15 cellular contexts compared by ENCODE assay signal in genomic region chr1:56377407-56377806, GRCh38.
DNase-seq lines count a peak whose midpoint lies in the region; ATAC-seq and TF ChIP-seq lines count a peak whose summit lies in the region.
"Had no signal": no experiment of that assay in that cellular context is flagged by ENCODE, and none has a peak within 500 bp of the region (broad histone marks: within the 10 kb centered on the region; RNA-seq: fewer than 3 reads in every experiment).

No MANE protein-coding gene starts in this region.

- H3K9me3 ChIP-seq in right atrium auricular region (no peaks in the 10 kb centered on the region), sigmoid colon (no peaks in the 10 kb centered on the region), vagina (no peaks in the 10 kb centered on the region)
- H3K9me3 ChIP-seq: Caco-2 had no signal

- no peak overlapping the region for H3K4me3 ChIP-seq in right atrium auricular region
- no peak overlapping the region for H3K4me3 ChIP-seq in fibroblast of the aortic adventitia (ENCODE audit: low read depth, low read length)
- H3K4me3 ChIP-seq in sigmoid colon, result no peak overlapping the region
- H3K4me3 ChIP-seq in vagina, result no peak overlapping the region

- DNase-seq in right atrium auricular region (ENCODE audit: low spot score), result no peak
- no peak for DNase-seq in left ventricle myocardium superior
- DNase-seq in fibroblast of the aortic adventitia (ENCODE audit: low read depth), result peak; percentile 64
- no peak for DNase-seq in sigmoid colon
- DNase-seq in vagina (ENCODE audit: extremely low spot score in 2 of 2), result no peak
- DNase-seq: AML-193, Caco-2, NCI-H146, NCI-H2081 treated with DMSO at 0.1 percent for 48 hours, NCI-H2227 treated with DMSO at 0.1 percent for 48 hours, NCI-H524 treated with DMSO at 0.1 percent for 48 hours, OCI-M1 had no signal

- H3K36me3 ChIP-seq in right atrium auricular region, result no peaks in the 10 kb centered on the region
- H3K36me3 ChIP-seq in sigmoid colon, result no peaks in the 10 kb centered on the region
- no peaks in the 10 kb centered on the region for H3K36me3 ChIP-seq in vagina

- no peak for TF ChIP-seq EP300 in sigmoid colon (IDR thresholded peaks at IDR 0.05)

- H3K27me3 ChIP-seq in right atrium auricular region, result no peaks in the 10 kb centered on the region
- no peaks in the 10 kb centered on the region for H3K27me3 ChIP-seq in sigmoid colon
- no peaks in the 10 kb centered on the region for H3K27me3 ChIP-seq in vagina

- H3K27ac ChIP-seq in right atrium auricular region, result peak overlapping the region; percentile 42 to 63
- H3K27ac ChIP-seq in sigmoid colon, result peak overlapping the region; percentile 41 to 78 (median 71)
- H3K27ac ChIP-seq in vagina, result peak overlapping the region; percentile 64

- WGBS in sigmoid colon, 2 donors, result 67 to 84% methylated on average over 2 of the region's 2 CpGs

- H3K4me1 ChIP-seq in right atrium auricular region (peaks cover 0 to 62% of the 10 kb centered on the region in 2 donors), sigmoid colon (peaks cover 0 to 82% (median 71%) of the 10 kb centered on the region in 4 donors), vagina (peaks cover 55% of the 10 kb centered on the region)

- TF ChIP-seq CTCF in right atrium auricular region (IDR thresholded peaks at IDR 0.05), result no peak
- no peak for TF ChIP-seq CTCF in fibroblast of the aortic adventitia (IDR thresholded peaks at IDR 0.05; ENCODE audit: insufficient read depth, low read length)
- TF ChIP-seq CTCF in sigmoid colon (IDR thresholded peaks at IDR 0.05), result no peak
- TF ChIP-seq CTCF in vagina (IDR thresholded peaks at IDR 0.05), result no peak

- TF ChIP-seq POLR2A in sigmoid colon (IDR thresholded peaks at IDR 0.05) (no peak), vagina (IDR thresholded peaks at IDR 0.05) (no peak)

- ATAC-seq in left ventricle myocardium superior (no peak), HG02870 (IDR thresholded peaks at IDR 0.05; ENCODE audit: unreplicated experiment) (no peak), GM18907 (IDR thresholded peaks at IDR 0.05; ENCODE audit: unreplicated experiment) (no peak), GM19035 (IDR thresholded peaks at IDR 0.05; ENCODE audit: unreplicated experiment) (no peak)

- intact Hi-C loops in left ventricle myocardium superior (cut with micrococcal nuclease), result no loop called here
- intact Hi-C loops in sigmoid colon (cut with DNase I), result loop anchor here (10.0 kb wide), 1 partner anchor 1003 kb away; no protein-coding TSS in a partner anchor
- intact Hi-C loops in vagina (cut with DNase I), result no loop called here
